In the genomic region with DNA sequence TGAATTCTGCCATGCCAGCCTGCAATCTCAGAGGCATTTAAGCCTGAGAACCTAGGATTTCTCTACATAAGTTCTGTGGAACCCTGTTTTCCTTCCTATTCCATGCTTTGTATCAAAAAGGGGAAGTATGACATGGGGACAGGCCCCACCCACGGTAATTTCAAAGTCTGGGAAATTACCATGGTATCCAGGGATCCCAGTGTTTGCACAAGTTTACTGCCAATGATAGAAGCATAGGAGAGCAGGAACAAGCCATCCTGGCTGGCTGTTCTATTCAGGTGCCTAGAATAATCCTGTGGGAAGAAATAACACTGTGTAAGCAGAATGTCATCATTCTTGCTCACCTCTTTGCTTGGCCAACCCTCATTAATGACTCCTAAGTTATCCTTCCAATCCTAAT, we compare ENCODE assay signal across 21 cellular contexts. TPM values are rescaled to one million over a fixed set of nuclear protein-coding genes. Genes with fewer than 3 reads are reported as not detected.
DNase-seq lines count a peak whose midpoint lies in the region; ATAC-seq and TF ChIP-seq lines count a peak whose summit lies in the region.
"Had no signal": no experiment of that assay in that cellular context is flagged by ENCODE, and none has a peak within 500 bp of the region (broad histone marks: within the 10 kb centered on the region; RNA-seq: fewer than 3 reads in every experiment).

No MANE protein-coding gene starts in this region.

- H4K8ac ChIP-seq in mesenchymal stem cell (ENCODE audit: low read length): no peak overlapping the region

- H3K27me3 ChIP-seq in OCI-LY3 (ENCODE audit: low read depth, low read length) (no peaks in the 10 kb centered on the region), mucosa of rectum (ENCODE audit: control insufficient read depth in 2 of 2, insufficient read depth in 2 of 2, low read length in 2 of 2) (no peaks in the 10 kb centered on the region), mesenchymal stem cell (ENCODE audit: control insufficient read depth in 1 of 2, insufficient read depth in 1 of 2, low read length in 2 of 2) (no peaks in the 10 kb centered on the region)
- H3K27me3 ChIP-seq: BLaER1 treated with 17β-estradiol and CSF1 and Interleukin-3, amounts not matched to agents 10 nM and 100 nM had no signal

- CTCF ChIA-PET in Calu3 (lab: Charles Lee): no interaction called here

- H2BK12ac ChIP-seq in mesenchymal stem cell (ENCODE audit: low read length in 2 of 2): no peak overlapping the region

- 62% methylated on average over 1 of the region's 1 CpG for WGBS in mesenchymal stem cell

- H3K27ac Mint-ChIP-seq in Calu3 (ENCODE audit: unreplicated experiment): peak overlapping the region; percentile 25
- H3K27ac Mint-ChIP-seq: CD8-positive, alpha-beta memory T cell; GM23338; IgD-negative memory B cell had no signal

- H3K4me3 ChIP-seq in OCI-LY3 (ENCODE audit: low read length) (peak overlapping the region; percentile 55), epithelial cell of esophagus (ENCODE audit: low read length) (no peak overlapping the region), mucosa of rectum (ENCODE audit: low read length in 2 of 2) (peak overlapping the region; percentile 23 to 40), mesenchymal stem cell (ENCODE audit: insufficient read depth in 1 of 2, low read depth in 1 of 2, low read length in 2 of 2) (no peak overlapping the region)
- H3K4me3 ChIP-seq: BLaER1 treated with 17β-estradiol and CSF1 and Interleukin-3, amounts not matched to agents 10 nM and 100 nM; GM23338 had no signal

- peaks cover 7% of the 10 kb centered on the region for H3K36me3 ChIP-seq in OCI-LY3 (replicated peaks; ENCODE audit: low read depth, low read length)
- H3K36me3 ChIP-seq in mucosa of rectum (ENCODE audit: control insufficient read depth in 2 of 2, insufficient read depth in 2 of 2, low read length in 2 of 2): no peaks in the 10 kb centered on the region
- H3K36me3 ChIP-seq in mesenchymal stem cell (ENCODE audit: control insufficient read depth in 1 of 2, insufficient read depth in 2 of 2, low read depth in 1 of 2, low read length in 2 of 2): no peaks in the 10 kb centered on the region
- H3K36me3 ChIP-seq: BLaER1 treated with 17β-estradiol and CSF1 and Interleukin-3, amounts not matched to agents 10 nM and 100 nM had no signal

- DNase-seq in Calu3: no peak
- peak; percentile 6 for DNase-seq in epithelial cell of esophagus (ENCODE audit: low read depth)
- no peak for DNase-seq in activated T-cell treated with anti-CD3 and anti-CD28 coated beads, Interleukin-2, amount 50 U/mL, for 48 hours
- DNase-seq in NCI-H2029 (lab: John Stamatoyannopoulos, UW): no peak
- no peak for DNase-seq in mesenchymal stem cell
- DNase-seq: CD8-positive, alpha-beta memory T cell; DMS53; GDM1; HCEC 1CT; Karpas-422; NCI-H1417; NCI-H1694 treated with DMSO at 0.1 percent for 48 hours; NCI-H446; NCI-H526; SHP77 had no signal

- H4K91ac ChIP-seq in mesenchymal stem cell (ENCODE audit: low read length): no peak overlapping the region

- no peak for ATAC-seq in HG03139 (IDR thresholded peaks at IDR 0.05; ENCODE audit: unreplicated experiment)
- ATAC-seq: GM23338 had no signal

- no peak overlapping the region for H3K14ac ChIP-seq in mesenchymal stem cell (ENCODE audit: low read length in 2 of 2)

- peak overlapping the region; percentile 62 for H3K9ac ChIP-seq in OCI-LY3 (ENCODE audit: low read length)
- peak overlapping the region in 1 of 2 donors; percentile 59 for H3K9ac ChIP-seq in mucosa of rectum (ENCODE audit: low read depth in 1 of 2, low read length in 2 of 2)
- H3K9ac ChIP-seq in mesenchymal stem cell (ENCODE audit: low read length): no peak overlapping the region
- H3K9ac ChIP-seq: BLaER1 treated with 17β-estradiol and CSF1 and Interleukin-3, amounts not matched to agents 10 nM and 100 nM had no signal

- no peak overlapping the region for H2BK5ac ChIP-seq in mesenchymal stem cell (ENCODE audit: low read depth, low read length, poor library complexity, severe bottlenecking)

- H2AK5ac ChIP-seq in mesenchymal stem cell (ENCODE audit: low read length, severe bottlenecking): no peak overlapping the region

- no peak overlapping the region for H3K23ac ChIP-seq in mesenchymal stem cell (ENCODE audit: low read length in 2 of 2)

- H2AFZ ChIP-seq in OCI-LY3 (ENCODE audit: low read depth, low read length) (peak overlapping the region; percentile 56), mesenchymal stem cell (ENCODE audit: low read depth, low read length) (no peak overlapping the region)
- H2AFZ ChIP-seq: GM23338 had no signal

- H3K4me1 ChIP-seq in OCI-LY3 (ENCODE audit: low read length): peaks cover 64% of the 10 kb centered on the region
- H3K4me1 ChIP-seq in mucosa of rectum (ENCODE audit: control insufficient read depth in 2 of 2, insufficient read depth in 2 of 2, low read length in 2 of 2): peaks cover 13 to 25% of the 10 kb centered on the region in 2 donors
- no peaks in the 10 kb centered on the region for H3K4me1 ChIP-seq in mesenchymal stem cell (ENCODE audit: control insufficient read depth, insufficient read depth, low read depth, low read length)

- no peaks in the 10 kb centered on the region for H3K27me3 Mint-ChIP-seq in Calu3 (ENCODE audit: unreplicated experiment)
- H3K27me3 Mint-ChIP-seq: IgD-negative memory B cell had no signal

- no peaks in the 10 kb centered on the region for H3K36me3 Mint-ChIP-seq in Calu3 (ENCODE audit: insufficient read depth, unreplicated experiment)
- H3K36me3 Mint-ChIP-seq: IgD-negative memory B cell had no signal

- H3K18ac ChIP-seq in mesenchymal stem cell (ENCODE audit: low read depth in 1 of 2, low read length in 2 of 2): no peak overlapping the region

- no peak overlapping the region for H2BK15ac ChIP-seq in mesenchymal stem cell (ENCODE audit: low read depth, poor library complexity, severe bottlenecking)

- no peak overlapping the region for H2BK120ac ChIP-seq in mesenchymal stem cell (ENCODE audit: low read depth, low read length)

- H3K9me3 Mint-ChIP-seq in Calu3 (ENCODE audit: low read depth, unreplicated experiment): peaks cover 5% of the 10 kb centered on the region
- H3K9me3 Mint-ChIP-seq: GM23338, IgD-negative memory B cell had no signal

- no peaks in the 10 kb centered on the region for H3K9me3 ChIP-seq in OCI-LY3 (ENCODE audit: insufficient read depth, low read length)
- no peaks in the 10 kb centered on the region for H3K9me3 ChIP-seq in mucosa of rectum (ENCODE audit: control insufficient read depth in 2 of 2, low read length in 2 of 2)
- H3K9me3 ChIP-seq in mesenchymal stem cell (ENCODE audit: control insufficient read depth, low read length): no peaks in the 10 kb centered on the region

- TF ChIP-seq CTCF in Calu3 (IDR thresholded peaks at IDR 0.05; ENCODE audit: unreplicated experiment): no peak
- TF ChIP-seq CTCF in OCI-LY3 (IDR thresholded peaks at IDR 0.05; ENCODE audit: low read depth, low read length): no peak
- no peak for TF ChIP-seq CTCF in epithelial cell of esophagus (IDR thresholded peaks at IDR 0.05; ENCODE audit: insufficient read depth, low read depth, low read length, missing control alignments)

- H3K4me3 Mint-ChIP-seq in Calu3 (ENCODE audit: low read depth, unreplicated experiment): peak overlapping the region; percentile 19
- H3K4me3 Mint-ChIP-seq: CD8-positive, alpha-beta memory T cell; GM23338; IgD-negative memory B cell had no signal

- H3K27ac ChIP-seq in OCI-LY3 (ENCODE audit: low read length): peak overlapping the region; percentile 90
- H3K27ac ChIP-seq in mucosa of rectum (ENCODE audit: low read depth in 2 of 2, low read length in 2 of 2): peak overlapping the region; percentile 76 to 83
- no peak overlapping the region for H3K27ac ChIP-seq in mesenchymal stem cell (ENCODE audit: low read length, poor library complexity, severe bottlenecking)

- H3K79me1 ChIP-seq in mesenchymal stem cell (replicated peaks; ENCODE audit: low read length, poor library complexity, severe bottlenecking): no peaks in the 10 kb centered on the region

- peaks cover 48% of the 10 kb centered on the region for H3K4me1 Mint-ChIP-seq in Calu3 (ENCODE audit: low read depth, unreplicated experiment)
- H3K4me1 Mint-ChIP-seq: CD8-positive, alpha-beta memory T cell; GM23338; IgD-negative memory B cell had no signal

- H4K20me1 ChIP-seq in OCI-LY3 (ENCODE audit: insufficient read depth, low read length): no peaks in the 10 kb centered on the region
- H4K20me1 ChIP-seq: BLaER1 treated with 17β-estradiol and CSF1 and Interleukin-3, amounts not matched to agents 10 nM and 100 nM had no signal

- peak overlapping the region; percentile 76 for H3K4me2 ChIP-seq in OCI-LY3 (ENCODE audit: low read length)
- no peak overlapping the region for H3K4me2 ChIP-seq in mesenchymal stem cell (ENCODE audit: low read length, poor library complexity, severe bottlenecking)
- H3K4me2 ChIP-seq: GM23338 had no signal

- BruUV-seq in Calu3 (replicated peaks; lab: Mats Ljungman, UMichigan): no TSS peak

- intact Hi-C loops in Calu3 (cut with micrococcal nuclease; ENCODE audit: unreplicated experiment): no loop called here

- no peaks in the 10 kb centered on the region for H3K79me2 ChIP-seq in OCI-LY3 (ENCODE audit: low read length)

- no peak overlapping the region for H3K4ac ChIP-seq in mesenchymal stem cell (ENCODE audit: low read depth in 1 of 2, low read length in 2 of 2)

RNA-seq across cellular contexts. Expression of a gene that starts 53.8 kb away (rescaled TPM):
- total RNA-seq in Calu3 (2022): 621 and 626 TPM in 2 replicates
- 59.9 TPM for polyA plus RNA-seq in mesenchymal stem cell (2013, experiment 1 of 2)
- 62.4 TPM for polyA plus RNA-seq in mesenchymal stem cell (2013, experiment 2 of 2)

Comparison
In these comparisons a context has a peak if more than half of its experiments do, and no peak if none do; other contexts are left out.
1. H3K4me3 ChIP-seq: peak in OCI-LY3 (single experiment) and mucosa of rectum (2 of 2); none in epithelial cell of esophagus (single experiment) and mesenchymal stem cell (0 of 2).